ENCODE assay signal across 1 cellular context in genomic region chr3:126509565-126510322, GRCh38.
TF ChIP-seq lines count a peak whose summit lies in the region.

No MANE protein-coding gene starts in this region.

TF ChIP-seq in WTC11, 78 proteins besides CTCF, POLR2A, EP300 and RAD21 (continued from another document):
- no peak for TF ChIP-seq ATF2 (CRISPR knock-in tag; IDR thresholded peaks at IDR 0.05; ENCODE audit: borderline replicate concordance, low read depth)
- no peak for TF ChIP-seq CBFB (CRISPR knock-in tag; IDR thresholded peaks at IDR 0.05; ENCODE audit: low read depth)
- TF ChIP-seq IRF2 (CRISPR knock-in tag; IDR thresholded peaks at IDR 0.05; ENCODE audit: borderline replicate concordance, low read depth) = no peak
- no peak for TF ChIP-seq ELF4 (CRISPR knock-in tag; IDR thresholded peaks at IDR 0.05; ENCODE audit: low read depth)
